Comparison of ENCODE assay signal across 8 cellular contexts in genomic region chr6:29653452-29654038, GRCh38. TPM values are rescaled to one million over a fixed set of nuclear protein-coding genes. Genes with fewer than 3 reads are reported as not detected.
DNase-seq lines count a peak whose midpoint lies in the region; ATAC-seq and TF ChIP-seq lines count a peak whose summit lies in the region.

No MANE protein-coding gene starts in this region.

- CTCF ChIA-PET in activated CD8-positive, alpha-beta T cell treated with anti-CD3 and anti-CD28 coated beads, Interleukin-2, amount 10 ng/mL, durations not matched to agents 7 days and 5 days (lab: Charles Lee) = interaction anchor here (0.6 to 9.8 kb wide), 56 partner anchors 8 to 606 kb away, joined by 3 to 119 read pairs (median 6); partner anchors contain the start of genes GABBR1, POLR1H and UBD

- DNase-seq in COR-L47 (lab: John Stamatoyannopoulos, UW) (peak; percentile 74), HL-60 (ENCODE audit: low read depth in 1 of 2, low spot score in 1 of 2) (peak in 1 of 2 experiments; percentile 50), NCI-H748 (lab: John Stamatoyannopoulos, UW; ENCODE audit: unreplicated experiment) (peak; percentile 83), glomerular endothelial cell (ENCODE audit: extremely low read depth, low read depth, low spot score) (peak; percentile 36), retinal pigment epithelial cell (ENCODE audit: low read depth) (peak; percentile 51), ureter (ENCODE audit: low spot score) (no peak)
- DNase-seq in activated CD8-positive, alpha-beta T cell treated with anti-CD3 and anti-CD28 coated beads, Interleukin-2, amount 10 ng/mL, durations not matched to agents 7 days and 5 days = peak; percentile 65

- no peak overlapping the region for H3K4me3 ChIP-seq in HL-60 (replicated peaks; ENCODE audit: insufficient read depth, low read length)
- H3K4me3 ChIP-seq in retinal pigment epithelial cell (ENCODE audit: low read length) = no peak overlapping the region

- H3K4me3 Mint-ChIP-seq in activated CD8-positive, alpha-beta T cell treated with anti-CD3 and anti-CD28 coated beads, Interleukin-2, amount 10 ng/mL, durations not matched to agents 7 days and 5 days = no peak overlapping the region

- no peaks in the 10 kb centered on the region for H3K27me3 ChIP-seq in HL-60 (ENCODE audit: insufficient read depth, poor library complexity, severe bottlenecking)

- TF ChIP-seq CTCF in HL-60 (IDR thresholded peaks at IDR 0.05; ENCODE audit: insufficient read depth, low read length) (peak; percentile 5), retinal pigment epithelial cell (conservative IDR thresholded peaks at IDR 0.05; ENCODE audit: low read depth, low read length) (peak; percentile 76)

- POLR2A ChIA-PET in activated CD8-positive, alpha-beta T cell treated with anti-CD3 and anti-CD28 coated beads, Interleukin-2, amount 10 ng/mL, durations not matched to agents 7 days and 5 days (lab: Charles Lee) = no interaction called here

- no peak overlapping the region for H3K27ac Mint-ChIP-seq in activated CD8-positive, alpha-beta T cell treated with anti-CD3 and anti-CD28 coated beads, Interleukin-2, amount 10 ng/mL, durations not matched to agents 7 days and 5 days

- no peaks in the 10 kb centered on the region for H3K36me3 Mint-ChIP-seq in activated CD8-positive, alpha-beta T cell treated with anti-CD3 and anti-CD28 coated beads, Interleukin-2, amount 10 ng/mL, durations not matched to agents 7 days and 5 days (ENCODE audit: low read depth)

- peaks cover 14% of the 10 kb centered on the region for H3K4me1 Mint-ChIP-seq in activated CD8-positive, alpha-beta T cell treated with anti-CD3 and anti-CD28 coated beads, Interleukin-2, amount 10 ng/mL, durations not matched to agents 7 days and 5 days (ENCODE audit: low read depth)

- peaks cover 16% of the 10 kb centered on the region for H3K27me3 Mint-ChIP-seq in activated CD8-positive, alpha-beta T cell treated with anti-CD3 and anti-CD28 coated beads, Interleukin-2, amount 10 ng/mL, durations not matched to agents 7 days and 5 days (ENCODE audit: low read depth)

- H3K9me3 Mint-ChIP-seq in activated CD8-positive, alpha-beta T cell treated with anti-CD3 and anti-CD28 coated beads, Interleukin-2, amount 10 ng/mL, durations not matched to agents 7 days and 5 days (ENCODE audit: insufficient read depth) = no peaks in the 10 kb centered on the region

- no peak for ATAC-seq in activated CD8-positive, alpha-beta T cell treated with anti-CD3 and anti-CD28 coated beads, Interleukin-2, amount 10 ng/mL, durations not matched to agents 7 days and 5 days
- ATAC-seq in GM21381 (IDR thresholded peaks at IDR 0.05; ENCODE audit: unreplicated experiment) = no peak

- no peak overlapping the region for H3K27ac ChIP-seq in HL-60 (replicated peaks)

RNA-seq across cellular contexts. Expression of gene MOG, which starts 3.3 kb away (rescaled TPM):
- not detected for total RNA-seq in activated CD8-positive, alpha-beta T cell treated with anti-CD3 and anti-CD28 coated beads, Interleukin-2, amount 10 ng/mL, durations not matched to agents 7 days and 5 days
- not detected in 2 replicates for total RNA-seq in glomerular endothelial cell
- not detected for total RNA-seq in ureter

RNA-seq across cellular contexts. Expression of gene GABBR1, which starts 20.6 kb away (rescaled TPM):
- 1 to 10 TPM; 3.2 to 3.7 TPM for total RNA-seq in activated CD8-positive, alpha-beta T cell treated with anti-CD3 and anti-CD28 coated beads, Interleukin-2, amount 10 ng/mL, durations not matched to agents 7 days and 5 days
- total RNA-seq in glomerular endothelial cell (9.4 and 12.0 TPM in 2 replicates), ureter (64.3 TPM)

RNA-seq across cellular contexts. Expression of gene ZFP57, which starts 27.4 kb away (rescaled TPM):
- total RNA-seq in activated CD8-positive, alpha-beta T cell treated with anti-CD3 and anti-CD28 coated beads, Interleukin-2, amount 10 ng/mL, durations not matched to agents 7 days and 5 days = not detected
- total RNA-seq in glomerular endothelial cell (not detected in 2 replicates), ureter (3.0 TPM)
